In genomic region chrX:13414006-13414647, GRCh38 we compare ENCODE assay signal across 16 cellular contexts.
"Had no signal": no experiment of that assay in that cellular context is flagged by ENCODE, and none has a peak within 500 bp of the region (broad histone marks: within the 10 kb centered on the region; RNA-seq: fewer than 3 reads in every experiment).

No MANE protein-coding gene starts in this region.

- H3K9me3 ChIP-seq: body of pancreas, esophagus muscularis mucosa, pancreas, sigmoid colon, tibial nerve, uterus had no signal

- H3K27ac Mint-ChIP-seq: activated naive CD8-positive, alpha-beta T cell treated with anti-CD3 and anti-CD28 coated beads for 36 hours; T-helper 1 cell treated with Interleukin-12 subunit alpha and Interleukin-12 subunit beta and Interleukin-4 antibody, amounts not matched to agents 30 μg/mL and 1 μg/mL, for 36 hours had no signal

- ATAC-seq: body of pancreas, pancreas had no signal

- H3K9me3 Mint-ChIP-seq: activated naive CD8-positive, alpha-beta T cell treated with anti-CD3 and anti-CD28 coated beads for 36 hours; central memory CD8-positive, alpha-beta T cell; immature natural killer cell had no signal

- H3K36me3 ChIP-seq: esophagus muscularis mucosa, pancreas, sigmoid colon, tibial nerve, uterus had no signal

- H3K4me3 Mint-ChIP-seq: activated naive CD8-positive, alpha-beta T cell treated with anti-CD3 and anti-CD28 coated beads for 36 hours; central memory CD8-positive, alpha-beta T cell; immature natural killer cell; T-helper 1 cell treated with Interleukin-12 subunit alpha and Interleukin-12 subunit beta and Interleukin-4 antibody, amounts not matched to agents 30 μg/mL and 1 μg/mL, for 36 hours had no signal

- H3K4me1 Mint-ChIP-seq: activated naive CD8-positive, alpha-beta T cell treated with anti-CD3 and anti-CD28 coated beads for 36 hours; central memory CD8-positive, alpha-beta T cell; immature natural killer cell had no signal

- H3K36me3 Mint-ChIP-seq: activated naive CD8-positive, alpha-beta T cell treated with anti-CD3 and anti-CD28 coated beads for 36 hours; immature natural killer cell had no signal

- H3K27me3 ChIP-seq: body of pancreas, esophagus muscularis mucosa, sigmoid colon, tibial nerve, uterus had no signal

- H3K27ac ChIP-seq: body of pancreas, coronary artery, esophagus muscularis mucosa, pancreas, sigmoid colon, tibial nerve, uterus had no signal

- DNase-seq: activated CD4-positive, alpha-beta T cell treated with anti-CD3 and anti-CD28 coated beads for 48 hours; activated CD8-positive, alpha-beta memory T cell treated with anti-CD3 and anti-CD28 coated beads for 24 hours; activated gamma-delta T cell treated with Interleukin-2 at 50 U/mL for 16 hours; activated naive CD8-positive, alpha-beta T cell treated with anti-CD3 and anti-CD28 coated beads for 36 hours; amygdala; body of pancreas; immature natural killer cell; pancreas; sigmoid colon; stimulated activated CD4-positive, alpha-beta T cell treated with anti-CD3 and anti-CD28 coated beads, Interleukin-1b, Interleukin-23, amount 100 ng/mL, for 48 hours; uterus had no signal

- H3K27me3 Mint-ChIP-seq: activated naive CD8-positive, alpha-beta T cell treated with anti-CD3 and anti-CD28 coated beads for 36 hours; central memory CD8-positive, alpha-beta T cell had no signal

- H3K4me1 ChIP-seq: body of pancreas, pancreas, sigmoid colon, tibial nerve, uterus had no signal

- H3K4me3 ChIP-seq: body of pancreas, coronary artery, esophagus muscularis mucosa, pancreas, sigmoid colon, tibial nerve, uterus had no signal
